13 cellular contexts compared by ENCODE assay signal in genomic region chr11:3939651-3940190, GRCh38.
DNase-seq lines count a peak whose midpoint lies in the region; ATAC-seq and TF ChIP-seq lines count a peak whose summit lies in the region.
"Had no signal": no experiment of that assay in that cellular context is flagged by ENCODE, and none has a peak within 500 bp of the region (broad histone marks: within the 10 kb centered on the region; RNA-seq: fewer than 3 reads in every experiment).

No MANE protein-coding gene starts in this region.

- H3K36me3 Mint-ChIP-seq in activated T-cell treated with anti-CD3 and anti-CD28 coated beads, Interleukin-2, amount 50 U/mL, for 72 hours (ENCODE audit: insufficient read depth in 2 of 2), result peaks cover 0 to 13% of the 10 kb centered on the region in 2 donors

- no peaks in the 10 kb centered on the region for H3K9me3 ChIP-seq in suprapubic skin

- 33% methylated on average over 2 of the region's 2 CpGs for WGBS in suprapubic skin

- no peak for TF ChIP-seq CTCF in suprapubic skin (IDR thresholded peaks at IDR 0.05)

- no peak for DNase-seq in activated T-cell treated with anti-CD3 and anti-CD28 coated beads, Interleukin-2, amount 50 U/mL, for 72 hours
- DNase-seq in activated T-cell treated with anti-CD3 and anti-CD28 coated beads for 4 hours (no peak), astrocyte of the hippocampus (ENCODE audit: low read depth, low spot score) (peak; percentile 69), iris pigment epithelial cell (ENCODE audit: low read depth) (peak; percentile 69), suprapubic skin (ENCODE audit: low spot score in 2 of 2) (no peak), HT-29 (ENCODE audit: low spot score) (no peak), T-helper 2 cell (no peak), SIG-M5 (lab: John Stamatoyannopoulos, UW) (no peak)
- DNase-seq: central memory CD4-positive, alpha-beta T cell; head of caudate nucleus; mesendoderm; NCI-H82 had no signal

- no peaks in the 10 kb centered on the region for H3K27me3 Mint-ChIP-seq in activated T-cell treated with anti-CD3 and anti-CD28 coated beads, Interleukin-2, amount 50 U/mL, for 72 hours (ENCODE audit: low read depth)

- H3K27ac Mint-ChIP-seq in activated T-cell treated with anti-CD3 and anti-CD28 coated beads, Interleukin-2, amount 50 U/mL, for 72 hours, result peak overlapping the region; percentile 17

- H3K4me3 Mint-ChIP-seq in activated T-cell treated with anti-CD3 and anti-CD28 coated beads, Interleukin-2, amount 50 U/mL, for 72 hours, result no peak overlapping the region

- peaks cover 82% of the 10 kb centered on the region for H3K4me1 Mint-ChIP-seq in activated T-cell treated with anti-CD3 and anti-CD28 coated beads, Interleukin-2, amount 50 U/mL, for 72 hours (ENCODE audit: low read depth)

- peak overlapping the region; percentile 66 for H3K27ac ChIP-seq in suprapubic skin

- no peaks in the 10 kb centered on the region for H3K36me3 ChIP-seq in suprapubic skin

- H3K4me1 ChIP-seq in suprapubic skin, result peaks cover 69% of the 10 kb centered on the region

- no peak for ATAC-seq in activated T-cell treated with anti-CD3 and anti-CD28 coated beads, Interleukin-2, amount 50 U/mL, for 72 hours (replicated peaks in 1 of 2)
- ATAC-seq: HCT116 had no signal

- TF ChIP-seq EP300 in suprapubic skin (IDR thresholded peaks at IDR 0.05), result no peak

- TF ChIP-seq POLR2A in suprapubic skin (IDR thresholded peaks at IDR 0.05), result no peak

- H3K4me3 ChIP-seq in suprapubic skin, result no peak overlapping the region

- H3K27me3 ChIP-seq in suprapubic skin, result no peaks in the 10 kb centered on the region

- H3K9me3 Mint-ChIP-seq in activated T-cell treated with anti-CD3 and anti-CD28 coated beads, Interleukin-2, amount 50 U/mL, for 72 hours, result no peaks in the 10 kb centered on the region

Comparison
In these comparisons a context has a peak if more than half of its experiments do, and no peak if none do; other contexts are left out.
1. DNase-seq: peak in astrocyte of the hippocampus (single experiment) and iris pigment epithelial cell (single experiment); none in activated T-cell treated with anti-CD3 and anti-CD28 coated beads, Interleukin-2, amount 50 U/mL, for 72 hours (0 of 2), activated T-cell treated with anti-CD3 and anti-CD28 coated beads for 4 hours (single experiment), suprapubic skin (0 of 2), HT-29 (single experiment), T-helper 2 cell (0 of 5) and SIG-M5 (single experiment).